ENCODE assay signal across 8 cellular contexts in genomic region chr5:172825610-172826204, GRCh38.
"Had no signal": no experiment of that assay in that cellular context is flagged by ENCODE, and none has a peak within 500 bp of the region (broad histone marks: within the 10 kb centered on the region; RNA-seq: fewer than 3 reads in every experiment).

No MANE protein-coding gene starts in this region.

- ATAC-seq: HCT116, HepG2 had no signal

- H3K4me1 ChIP-seq: HAP-1 had no signal

- H3K27ac ChIP-seq: GM23248, HL-60 had no signal

- H3K4me3 ChIP-seq: GM23248, HAP-1 had no signal

- H3K36me3 ChIP-seq: HAP-1 had no signal

- DNase-seq: GM23248, GOT3, H7, KG1 had no signal
